Comparison of ENCODE assay signal across 22 cellular contexts in genomic region chr7:47347346-47347745, GRCh38.
"Had no signal": no experiment of that assay in that cellular context is flagged by ENCODE, and none has a peak within 500 bp of the region (broad histone marks: within the 10 kb centered on the region; RNA-seq: fewer than 3 reads in every experiment).

No MANE protein-coding gene starts in this region.

- H3K27ac ChIP-seq: colonic mucosa, esophagus squamous epithelium, prostate gland, right atrium auricular region, thoracic aorta had no signal

- H3K27ac Mint-ChIP-seq: dendritic cell treated with granulocyte-macrophage colony-stimulating factor and Interleukin-4, amounts not matched to agents 40 ng/mL and 50 ng/mL, for 4 days; immature natural killer cell; naive thymus-derived CD8-positive, alpha-beta T cell; nephron progenitor cell; stimulated activated effector memory CD8-positive, alpha-beta T cell treated with anti-CD3 and anti-CD28 coated beads, Interleukin-12 subunit alpha, Interleukin-12 subunit beta, amount 100 ng/mL, for 72 hours had no signal

- H3K27me3 ChIP-seq: colonic mucosa, esophagus squamous epithelium, right atrium auricular region, tibial nerve had no signal

- H3K4me3 Mint-ChIP-seq: dendritic cell treated with granulocyte-macrophage colony-stimulating factor and Interleukin-4, amounts not matched to agents 40 ng/mL and 50 ng/mL, for 4 days; immature natural killer cell; naive thymus-derived CD8-positive, alpha-beta T cell; nephron progenitor cell; stimulated activated effector memory CD8-positive, alpha-beta T cell treated with anti-CD3 and anti-CD28 coated beads, Interleukin-12 subunit alpha, Interleukin-12 subunit beta, amount 100 ng/mL, for 72 hours had no signal

- H3K4me1 Mint-ChIP-seq: immature natural killer cell; naive thymus-derived CD8-positive, alpha-beta T cell; stimulated activated effector memory CD8-positive, alpha-beta T cell treated with anti-CD3 and anti-CD28 coated beads, Interleukin-12 subunit alpha, Interleukin-12 subunit beta, amount 100 ng/mL, for 72 hours had no signal

- H3K4me3 ChIP-seq: colonic mucosa, esophagus squamous epithelium, lung, prostate gland, right atrium auricular region, smooth muscle cell, thoracic aorta, tibial nerve had no signal

- H3K9me3 ChIP-seq: colonic mucosa, esophagus squamous epithelium, prostate gland, right atrium auricular region, thoracic aorta, tibial nerve had no signal

- H3K27me3 Mint-ChIP-seq: dendritic cell treated with granulocyte-macrophage colony-stimulating factor and Interleukin-4, amounts not matched to agents 40 ng/mL and 50 ng/mL, for 4 days had no signal

- H3K4me1 ChIP-seq: colonic mucosa, esophagus squamous epithelium, prostate gland had no signal

- H3K36me3 ChIP-seq: colonic mucosa, prostate gland, right atrium auricular region had no signal

- H3K9me3 Mint-ChIP-seq: dendritic cell treated with granulocyte-macrophage colony-stimulating factor and Interleukin-4, amounts not matched to agents 40 ng/mL and 50 ng/mL, for 4 days; immature natural killer cell; naive thymus-derived CD8-positive, alpha-beta T cell; nephron progenitor cell; stimulated activated effector memory CD8-positive, alpha-beta T cell treated with anti-CD3 and anti-CD28 coated beads, Interleukin-12 subunit alpha, Interleukin-12 subunit beta, amount 100 ng/mL, for 72 hours had no signal

- H3K36me3 Mint-ChIP-seq: immature natural killer cell; naive thymus-derived CD8-positive, alpha-beta T cell; stimulated activated effector memory CD8-positive, alpha-beta T cell treated with anti-CD3 and anti-CD28 coated beads, Interleukin-12 subunit alpha, Interleukin-12 subunit beta, amount 100 ng/mL, for 72 hours had no signal

- DNase-seq: colonic mucosa; effector CD8-positive, alpha-beta T cell; esophagus squamous epithelium; foreskin melanocyte; glutamatergic neuron; hypothalamus; immature natural killer cell; mesendoderm; naive thymus-derived CD8-positive, alpha-beta T cell; nephron progenitor cell; nucleus accumbens; stimulated activated CD4-positive, alpha-beta T cell treated with anti-CD3 and anti-CD28 coated beads, Interleukin-2, amount 100 ng/mL, for 24 hours; stimulated activated CD4-positive, alpha-beta T cell treated with anti-CD3 and anti-CD28 coated beads, Interleukin-4, amount 100 ng/mL, for 24 hours; stimulated activated naive CD8-positive, alpha-beta T cell treated with anti-CD3 and anti-CD28 coated beads, Interleukin-15, Interleukin-2, amounts not matched to agents 100 U/mL and 50 U/mL, for 24 hours had no signal

- H3K4me2 ChIP-seq: smooth muscle cell had no signal
